In the genomic region with DNA sequence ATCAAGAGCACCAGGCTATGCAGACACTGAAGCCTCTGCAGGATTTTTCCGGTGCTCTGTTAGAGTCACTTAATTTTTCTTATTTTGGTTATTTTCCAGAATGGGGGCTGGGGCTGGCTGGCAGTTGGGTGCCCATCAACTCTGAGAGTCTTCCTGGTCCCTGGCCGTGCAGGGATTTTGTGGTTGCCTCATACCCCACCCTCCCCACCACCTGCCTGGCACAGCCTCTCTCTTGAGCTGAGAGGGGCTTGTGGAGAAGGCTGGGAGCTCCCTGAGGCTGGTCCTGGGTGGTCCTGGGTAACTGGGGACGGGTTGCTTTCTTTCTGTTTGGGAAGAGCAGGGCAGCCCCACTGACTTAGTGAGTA, we compare ENCODE assay signal across 1 cellular context.
TF ChIP-seq lines count a peak whose summit lies in the region.

No MANE protein-coding gene starts in this region.

TF ChIP-seq in GM23338, 12 proteins besides CTCF, POLR2A, EP300 and RAD21:
- no peak for TF ChIP-seq ZNF462 (CRISPR knock-in tag; IDR thresholded peaks at IDR 0.05)
- no peak for TF ChIP-seq JUNB (IDR thresholded peaks at IDR 0.05; ENCODE audit: unreplicated experiment)
- TF ChIP-seq ZNF114 (CRISPR knock-in tag; IDR thresholded peaks at IDR 0.05) = no peak
- TF ChIP-seq POLR2AphosphoS5 (IDR thresholded peaks at IDR 0.05; ENCODE audit: low read depth) = no peak
- TF ChIP-seq EZH2 (IDR thresholded peaks at IDR 0.05; ENCODE audit: low read depth, unreplicated experiment) = no peak
- no peak for TF ChIP-seq ZNF331 (CRISPR knock-in tag; IDR thresholded peaks at IDR 0.05; ENCODE audit: low read depth)
- TF ChIP-seq, protein P1, sequence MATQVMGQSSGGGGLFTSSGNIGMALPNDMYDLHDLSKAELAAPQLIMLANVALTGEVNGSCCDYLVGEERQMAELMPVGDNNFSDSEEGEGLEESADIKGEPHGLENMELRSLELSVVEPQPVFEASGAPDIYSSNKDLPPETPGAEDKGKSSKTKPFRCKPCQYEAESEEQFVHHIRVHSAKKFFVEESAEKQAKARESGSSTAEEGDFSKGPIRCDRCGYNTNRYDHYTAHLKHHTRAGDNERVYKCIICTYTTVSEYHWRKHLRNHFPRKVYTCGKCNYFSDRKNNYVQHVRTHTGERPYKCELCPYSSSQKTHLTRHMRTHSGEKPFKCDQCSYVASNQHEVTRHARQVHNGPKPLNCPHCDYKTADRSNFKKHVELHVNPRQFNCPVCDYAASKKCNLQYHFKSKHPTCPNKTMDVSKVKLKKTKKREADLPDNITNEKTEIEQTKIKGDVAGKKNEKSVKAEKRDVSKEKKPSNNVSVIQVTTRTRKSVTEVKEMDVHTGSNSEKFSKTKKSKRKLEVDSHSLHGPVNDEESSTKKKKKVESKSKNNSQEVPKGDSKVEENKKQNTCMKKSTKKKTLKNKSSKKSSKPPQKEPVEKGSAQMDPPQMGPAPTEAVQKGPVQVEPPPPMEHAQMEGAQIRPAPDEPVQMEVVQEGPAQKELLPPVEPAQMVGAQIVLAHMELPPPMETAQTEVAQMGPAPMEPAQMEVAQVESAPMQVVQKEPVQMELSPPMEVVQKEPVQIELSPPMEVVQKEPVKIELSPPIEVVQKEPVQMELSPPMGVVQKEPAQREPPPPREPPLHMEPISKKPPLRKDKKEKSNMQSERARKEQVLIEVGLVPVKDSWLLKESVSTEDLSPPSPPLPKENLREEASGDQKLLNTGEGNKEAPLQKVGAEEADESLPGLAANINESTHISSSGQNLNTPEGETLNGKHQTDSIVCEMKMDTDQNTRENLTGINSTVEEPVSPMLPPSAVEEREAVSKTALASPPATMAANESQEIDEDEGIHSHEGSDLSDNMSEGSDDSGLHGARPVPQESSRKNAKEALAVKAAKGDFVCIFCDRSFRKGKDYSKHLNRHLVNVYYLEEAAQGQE (IDR thresholded peaks at IDR 0.05; ENCODE audit: unreplicated experiment) = no peak
- no peak for TF ChIP-seq ETS1 (IDR thresholded peaks at IDR 0.05)
